Comparison of ENCODE assay signal across 1 cellular context in the genomic region with DNA sequence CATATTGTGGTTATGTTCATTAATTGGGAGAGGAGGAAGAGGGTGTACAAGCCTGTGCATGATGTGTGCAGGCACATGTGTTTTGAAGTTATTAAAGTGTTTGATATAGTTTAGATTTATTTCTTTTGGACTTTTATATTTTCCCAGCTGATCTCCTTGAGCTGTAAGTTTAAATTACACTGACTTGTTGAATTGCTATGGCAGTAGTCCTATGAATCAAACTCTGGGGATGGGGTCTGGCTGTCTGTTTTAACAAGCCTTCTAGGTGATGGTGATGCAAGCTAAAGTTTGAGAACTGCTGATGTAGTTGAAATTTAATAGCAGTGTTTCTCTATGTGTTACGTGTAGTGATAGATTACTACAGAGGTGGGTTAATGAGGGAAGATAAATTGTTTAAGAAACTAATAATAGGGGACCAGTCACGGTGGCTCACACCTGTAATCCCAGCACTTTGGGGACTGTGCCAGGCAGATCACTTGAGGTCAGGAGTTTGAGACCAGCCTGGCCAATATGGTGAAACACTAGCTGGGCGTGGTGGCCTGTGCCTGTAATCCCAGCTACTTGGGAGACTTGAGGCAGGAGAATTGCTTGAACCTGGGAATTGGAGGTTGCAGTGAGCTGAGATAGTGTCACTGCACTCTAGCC.
TF ChIP-seq lines count a peak whose summit lies in the region.

No MANE protein-coding gene starts in this region.

TF ChIP-seq in HepG2, 621 proteins besides CTCF, POLR2A, EP300 and RAD21:
- TF ChIP-seq MAFK (conservative IDR thresholded peaks at IDR 0.05 in 1 of 2, IDR thresholded peaks at IDR 0.05 in 1 of 2; ENCODE audit: low read length in 2 of 2) (peak; percentile 51 to 63; a peak in 3 of 4 replicates), TRIM24 (CRISPR knock-in tag; IDR thresholded peaks at IDR 0.05) (no peak), ZNF749 (CRISPR knock-in tag; IDR thresholded peaks at IDR 0.05; ENCODE audit: borderline replicate concordance) (no peak), MAFF (IDR thresholded peaks at IDR 0.05; ENCODE audit: low read depth, low read length) (peak; percentile 31; the same call in 1 of the 2 replicates), JUNB (CRISPR knock-in tag; IDR thresholded peaks at IDR 0.05; ENCODE audit: borderline replicate concordance) (no peak), FOXJ3 (CRISPR knock-in tag; IDR thresholded peaks at IDR 0.05; ENCODE audit: borderline replicate concordance) (no peak), NFYC (CRISPR knock-in tag; IDR thresholded peaks at IDR 0.05) (no peak)
- TF ChIP-seq, protein P1, sequence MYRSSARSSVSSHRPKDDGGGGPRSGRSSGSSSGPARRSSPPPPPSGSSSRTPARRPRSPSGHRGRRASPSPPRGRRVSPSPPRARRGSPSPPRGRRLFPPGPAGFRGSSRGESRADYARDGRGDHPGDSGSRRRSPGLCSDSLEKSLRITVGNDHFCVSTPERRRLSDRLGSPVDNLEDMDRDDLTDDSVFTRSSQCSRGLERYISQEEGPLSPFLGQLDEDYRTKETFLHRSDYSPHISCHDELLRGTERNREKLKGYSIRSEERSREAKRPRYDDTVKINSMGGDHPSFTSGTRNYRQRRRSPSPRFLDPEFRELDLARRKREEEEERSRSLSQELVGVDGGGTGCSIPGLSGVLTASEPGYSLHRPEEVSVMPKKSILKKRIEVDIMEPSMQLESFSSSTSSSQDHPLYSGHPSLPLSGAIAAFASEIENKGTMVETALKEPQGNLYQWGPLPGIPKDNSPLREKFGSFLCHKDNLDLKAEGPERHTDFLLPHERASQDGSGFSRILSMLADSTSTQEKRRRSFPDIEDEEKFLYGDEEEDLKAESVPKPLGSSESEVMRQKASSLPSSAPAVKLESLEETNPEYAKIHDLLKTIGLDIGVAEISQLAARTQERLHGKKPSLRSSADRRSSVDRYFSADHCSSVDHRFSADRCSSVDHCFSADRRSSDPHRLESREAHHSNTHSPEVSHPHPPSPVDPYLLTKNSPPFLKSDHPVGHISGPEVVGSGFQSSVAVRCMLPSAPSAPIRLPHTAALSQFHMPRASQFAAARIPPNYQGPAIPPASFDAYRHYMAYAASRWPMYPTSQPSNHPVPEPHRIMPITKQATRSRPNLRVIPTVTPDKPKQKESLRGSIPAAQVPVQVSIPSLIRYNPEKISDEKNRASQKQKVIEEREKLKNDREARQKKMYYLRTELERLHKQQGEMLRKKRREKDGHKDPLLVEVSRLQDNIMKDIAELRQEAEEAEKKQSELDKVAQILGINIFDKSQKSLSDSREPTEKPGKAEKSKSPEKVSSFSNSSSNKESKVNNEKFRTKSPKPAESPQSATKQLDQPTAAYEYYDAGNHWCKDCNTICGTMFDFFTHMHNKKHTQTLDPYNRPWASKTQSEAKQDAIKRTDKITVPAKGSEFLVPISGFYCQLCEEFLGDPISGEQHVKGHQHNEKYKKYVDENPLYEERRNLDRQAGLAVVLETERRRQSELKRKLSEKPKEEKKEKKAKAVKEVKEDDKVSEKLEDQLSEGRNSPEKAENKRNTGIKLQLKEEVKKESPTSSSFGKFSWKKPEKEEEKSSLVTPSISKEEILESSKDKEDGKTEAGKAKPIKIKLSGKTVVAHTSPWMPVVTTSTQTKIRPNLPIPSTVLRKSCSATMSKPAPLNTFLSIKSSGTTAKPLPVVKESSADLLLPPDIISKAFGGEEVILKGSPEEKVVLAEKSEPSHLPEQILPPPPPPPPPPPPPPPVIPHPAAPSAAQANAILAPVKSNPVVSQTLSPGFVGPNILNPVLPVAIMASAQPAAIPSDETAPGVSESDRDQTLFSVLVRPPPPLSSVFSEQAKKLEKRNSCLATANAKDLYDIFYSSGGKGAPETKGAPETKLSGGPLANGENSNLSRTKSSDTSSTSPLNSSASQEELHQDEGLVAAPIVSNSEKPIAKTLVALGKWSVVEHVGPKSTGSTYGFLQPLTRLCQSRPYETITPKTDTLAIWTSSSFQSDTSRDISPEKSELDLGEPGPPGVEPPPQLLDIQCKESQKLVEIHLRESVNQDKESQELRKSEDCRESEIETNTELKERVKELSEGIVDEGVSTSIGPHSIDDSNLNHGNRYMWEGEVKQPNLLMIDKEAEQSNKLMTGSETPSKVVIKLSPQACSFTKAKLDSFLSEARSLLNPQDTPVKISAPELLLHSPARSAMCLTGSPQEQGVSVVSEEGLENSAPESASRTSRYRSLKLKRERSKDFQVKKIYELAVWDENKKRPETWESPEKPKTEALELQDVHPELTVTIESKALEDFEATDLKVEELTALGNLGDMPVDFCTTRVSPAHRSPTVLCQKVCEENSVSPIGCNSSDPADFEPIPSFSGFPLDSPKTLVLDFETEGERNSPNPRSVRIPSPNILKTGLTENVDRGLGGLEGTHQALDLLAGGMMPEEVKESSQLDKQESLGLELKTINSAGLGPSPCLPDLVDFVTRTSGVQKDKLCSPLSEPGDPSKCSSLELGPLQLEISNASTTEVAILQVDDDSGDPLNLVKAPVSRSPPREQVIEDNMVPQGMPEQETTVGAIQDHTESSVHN (CRISPR knock-in tag; IDR thresholded peaks at IDR 0.05), result no peak
